In the genomic region with DNA sequence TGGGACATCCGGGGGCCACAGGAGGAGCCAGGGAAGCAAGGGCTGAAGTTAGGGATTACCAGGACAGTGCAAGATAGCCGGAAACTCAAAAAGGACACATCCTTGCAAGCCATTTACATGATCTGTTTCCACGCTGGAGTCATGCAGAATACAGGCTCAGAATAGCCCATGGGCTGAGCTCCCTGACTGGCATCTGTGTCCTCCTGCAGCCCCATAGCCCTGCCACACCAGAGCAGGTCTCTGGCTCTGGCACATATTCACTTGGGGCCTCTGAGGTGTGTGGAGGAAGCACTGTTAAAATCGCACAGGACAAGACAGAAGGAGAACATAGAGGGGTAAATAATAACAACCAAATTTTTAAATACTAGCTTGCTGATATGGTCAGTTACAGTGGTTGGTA, we compare ENCODE assay signal across 5 cellular contexts.
"Had no signal": no experiment of that assay in that cellular context is flagged by ENCODE, and none has a peak within 500 bp of the region (broad histone marks: within the 10 kb centered on the region; RNA-seq: fewer than 3 reads in every experiment).

No MANE protein-coding gene starts in this region.

- ATAC-seq: GM23338, K562 had no signal

- DNase-seq: H9, HCEC 1CT, IMR-90 had no signal

- H3K4me1 Mint-ChIP-seq: GM23338, H9 had no signal

- H3K27ac Mint-ChIP-seq: GM23338, H9 had no signal

- H3K4me3 Mint-ChIP-seq: GM23338, H9 had no signal

- H3K4me3 ChIP-seq: GM23338, K562 had no signal
